ENCODE assay signal across 28 cellular contexts in the genomic region with DNA sequence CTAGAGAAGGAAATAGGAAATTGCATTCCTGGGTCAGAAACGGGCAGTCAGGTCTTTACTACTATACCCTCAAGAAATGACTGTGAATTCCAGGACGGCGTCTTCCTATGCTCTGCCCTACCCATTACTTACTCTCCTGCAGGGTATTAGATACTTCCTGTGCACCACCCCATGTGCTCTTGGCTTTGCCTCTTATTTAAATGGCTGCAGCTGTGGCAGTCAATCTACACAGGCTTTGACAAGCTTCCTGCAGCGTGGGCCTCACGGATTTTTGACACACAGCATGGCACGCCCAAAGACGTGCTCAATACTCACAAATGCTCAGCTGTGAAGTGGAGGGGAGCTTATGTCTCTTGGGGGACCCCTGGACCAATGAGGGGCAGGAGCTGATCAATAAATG.
"Had no signal": no experiment of that assay in that cellular context is flagged by ENCODE, and none has a peak within 500 bp of the region (broad histone marks: within the 10 kb centered on the region; RNA-seq: fewer than 3 reads in every experiment).

No MANE protein-coding gene starts in this region.

- H3K27ac Mint-ChIP-seq: immature natural killer cell; mesothelial cell of epicardium; nephron; stimulated activated effector memory CD8-positive, alpha-beta T cell treated with anti-CD3 and anti-CD28 coated beads, Interleukin-12 subunit alpha, Interleukin-12 subunit beta, amount 100 ng/mL, for 72 hours; stimulated activated naive CD8-positive, alpha-beta T cell treated with anti-CD3 and anti-CD28 coated beads, Interleukin-15, Interleukin-2, amounts not matched to agents 100 ng/mL and 50 ng/mL, for 24 hours; type B pancreatic cell had no signal

- H3K27ac ChIP-seq: left ventricle myocardium inferior, pancreas, prostate gland, spleen, suprapubic skin, thoracic aorta, tibial nerve, uterus had no signal

- H3K9me3 ChIP-seq: left ventricle myocardium inferior, pancreas, prostate gland, spleen, suprapubic skin, thoracic aorta, tibial nerve, uterus had no signal

- H3K27me3 ChIP-seq: pancreas, uterus had no signal

- H3K4me1 Mint-ChIP-seq: mesothelial cell of epicardium had no signal

- DNase-seq: hypothalamus; immature natural killer cell; kidney; left colon; left ventricle myocardium inferior; mesendoderm; naive thymus-derived CD8-positive, alpha-beta T cell; nucleus accumbens; pancreas; retina; right cardiac atrium; small intestine; spleen; stimulated activated CD4-positive, alpha-beta T cell treated with anti-CD3 and anti-CD28 coated beads, Interleukin-4, amount 100 ng/mL, for 24 hours; stimulated activated naive CD4-positive, alpha-beta T cell; uterus had no signal

- ATAC-seq: left colon; naive thymus-derived CD8-positive, alpha-beta T cell; pancreas; right cardiac atrium; sciatic nerve; stimulated activated effector memory CD8-positive, alpha-beta T cell treated with anti-CD3 and anti-CD28 coated beads, Interleukin-12 subunit alpha, Interleukin-12 subunit beta, amount 100 ng/mL, for 72 hours had no signal

- H3K9me3 Mint-ChIP-seq: immature natural killer cell; mesothelial cell of epicardium; naive thymus-derived CD8-positive, alpha-beta T cell; nephron; neural crest cell; stimulated activated effector memory CD8-positive, alpha-beta T cell treated with anti-CD3 and anti-CD28 coated beads, Interleukin-12 subunit alpha, Interleukin-12 subunit beta, amount 100 ng/mL, for 72 hours; stimulated activated naive CD8-positive, alpha-beta T cell treated with anti-CD3 and anti-CD28 coated beads, Interleukin-15, Interleukin-2, amounts not matched to agents 100 ng/mL and 50 ng/mL, for 24 hours; type B pancreatic cell had no signal

- H3K36me3 Mint-ChIP-seq: immature natural killer cell; mesothelial cell of epicardium; naive thymus-derived CD8-positive, alpha-beta T cell; stimulated activated effector memory CD8-positive, alpha-beta T cell treated with anti-CD3 and anti-CD28 coated beads, Interleukin-12 subunit alpha, Interleukin-12 subunit beta, amount 100 ng/mL, for 72 hours; type B pancreatic cell had no signal

- H3K36me3 ChIP-seq: left ventricle myocardium inferior, pancreas, prostate gland, spleen, suprapubic skin, thoracic aorta, tibial nerve, uterus had no signal

- H3K4me3 Mint-ChIP-seq: immature natural killer cell; mesothelial cell of epicardium; nephron; neural crest cell; stimulated activated effector memory CD8-positive, alpha-beta T cell treated with anti-CD3 and anti-CD28 coated beads, Interleukin-12 subunit alpha, Interleukin-12 subunit beta, amount 100 ng/mL, for 72 hours; stimulated activated naive CD8-positive, alpha-beta T cell treated with anti-CD3 and anti-CD28 coated beads, Interleukin-15, Interleukin-2, amounts not matched to agents 100 ng/mL and 50 ng/mL, for 24 hours; type B pancreatic cell had no signal

- H3K4me3 ChIP-seq: left ventricle myocardium inferior, lung, pancreas, prostate gland, spleen, suprapubic skin, thoracic aorta, tibial nerve, uterus had no signal

- H3K4me1 ChIP-seq: pancreas, prostate gland, uterus had no signal
